1 cellular context compared by ENCODE assay signal in the genomic region with DNA sequence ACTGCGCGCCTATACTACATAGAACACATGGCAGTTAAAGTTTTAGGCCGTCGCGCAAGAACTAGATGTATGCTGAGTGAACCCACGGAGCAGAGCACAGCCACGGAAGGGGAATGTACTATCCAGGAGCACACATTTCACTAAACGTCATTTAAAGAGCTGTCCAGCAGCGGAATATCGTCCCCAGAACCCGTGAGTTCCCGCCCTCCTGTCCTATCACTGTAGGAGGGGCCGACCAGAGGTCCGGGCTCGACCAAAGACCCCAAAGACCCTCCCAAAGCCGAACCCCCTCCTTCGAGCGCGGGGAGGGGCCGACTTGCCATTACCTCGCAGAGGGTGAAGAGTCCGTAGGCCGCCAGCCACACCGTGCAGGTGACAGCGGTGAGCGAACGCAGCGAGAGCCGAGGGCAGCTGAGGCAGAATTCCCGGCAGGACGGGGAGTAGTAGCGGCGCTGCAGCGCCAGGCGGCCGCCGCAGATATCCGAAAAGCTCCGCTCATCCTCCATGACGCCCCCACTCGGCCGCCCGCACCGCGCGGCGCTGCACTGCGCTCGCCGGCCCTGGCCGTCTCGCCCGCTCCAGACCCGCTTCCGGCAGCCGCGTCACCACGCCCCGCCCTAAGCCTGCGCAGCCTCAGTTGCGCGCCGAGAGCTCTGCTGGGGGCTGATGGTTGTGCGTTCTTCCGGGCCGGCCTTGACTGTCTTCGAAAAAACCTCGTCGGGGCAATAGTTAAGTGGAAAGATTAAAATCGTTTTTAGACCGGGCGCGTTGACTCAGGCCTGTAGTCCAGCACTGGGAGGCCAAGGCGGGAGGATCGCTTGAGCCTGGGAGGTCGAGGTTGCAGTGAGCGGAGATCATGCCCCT.
TF ChIP-seq lines count a peak whose summit lies in the region.

Gene PIGH (minus strand): TSS at position 571 of the 864 bp plus-strand sequence. CDS start 65 bp downstream, at position 506.

TF ChIP-seq in K562, 482 proteins besides CTCF, POLR2A, EP300 and RAD21 (continued from another document and continues in another):
- TF ChIP-seq HNRNPH1 (optimal IDR thresholded peaks at IDR 0.05; ENCODE audit: low read depth, low read length) = no peak
- TF ChIP-seq GTF2E2 (tag; IDR thresholded peaks at IDR 0.05) = no peak
- peak; percentile 78 for TF ChIP-seq CREB1 (IDR thresholded peaks at IDR 0.05)
- TF ChIP-seq CREB1 (CRISPR knock-in tag; IDR thresholded peaks at IDR 0.05) = peak; percentile 86
- no peak for TF ChIP-seq KAT2B (IDR thresholded peaks at IDR 0.05; ENCODE audit: low read depth, low read length)
- no peak for TF ChIP-seq MEF2A (IDR thresholded peaks at IDR 0.05; ENCODE audit: control insufficient read depth, low read depth, low read length)
- TF ChIP-seq, protein P1, sequence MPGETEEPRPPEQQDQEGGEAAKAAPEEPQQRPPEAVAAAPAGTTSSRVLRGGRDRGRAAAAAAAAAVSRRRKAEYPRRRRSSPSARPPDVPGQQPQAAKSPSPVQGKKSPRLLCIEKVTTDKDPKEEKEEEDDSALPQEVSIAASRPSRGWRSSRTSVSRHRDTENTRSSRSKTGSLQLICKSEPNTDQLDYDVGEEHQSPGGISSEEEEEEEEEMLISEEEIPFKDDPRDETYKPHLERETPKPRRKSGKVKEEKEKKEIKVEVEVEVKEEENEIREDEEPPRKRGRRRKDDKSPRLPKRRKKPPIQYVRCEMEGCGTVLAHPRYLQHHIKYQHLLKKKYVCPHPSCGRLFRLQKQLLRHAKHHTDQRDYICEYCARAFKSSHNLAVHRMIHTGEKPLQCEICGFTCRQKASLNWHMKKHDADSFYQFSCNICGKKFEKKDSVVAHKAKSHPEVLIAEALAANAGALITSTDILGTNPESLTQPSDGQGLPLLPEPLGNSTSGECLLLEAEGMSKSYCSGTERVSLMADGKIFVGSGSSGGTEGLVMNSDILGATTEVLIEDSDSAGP (CRISPR knock-in tag; IDR thresholded peaks at IDR 0.05) = no peak
- TF ChIP-seq CGGBP1 (CRISPR knock-in tag; IDR thresholded peaks at IDR 0.05) = no peak
- no peak for TF ChIP-seq TCF3 (CRISPR knock-in tag; IDR thresholded peaks at IDR 0.05)
- no peak for TF ChIP-seq ZNF561 (CRISPR knock-in tag; conservative IDR thresholded peaks at IDR 0.05)
- no peak for TF ChIP-seq PHTF2 (CRISPR knock-in tag; IDR thresholded peaks at IDR 0.05)
- no peak for TF ChIP-seq ZNF354B (CRISPR knock-in tag; IDR thresholded peaks at IDR 0.05)
- no peak for TF ChIP-seq SREBF1 (IDR thresholded peaks at IDR 0.05; ENCODE audit: borderline replicate concordance, low read depth, low read length)
- TF ChIP-seq, protein P2, sequence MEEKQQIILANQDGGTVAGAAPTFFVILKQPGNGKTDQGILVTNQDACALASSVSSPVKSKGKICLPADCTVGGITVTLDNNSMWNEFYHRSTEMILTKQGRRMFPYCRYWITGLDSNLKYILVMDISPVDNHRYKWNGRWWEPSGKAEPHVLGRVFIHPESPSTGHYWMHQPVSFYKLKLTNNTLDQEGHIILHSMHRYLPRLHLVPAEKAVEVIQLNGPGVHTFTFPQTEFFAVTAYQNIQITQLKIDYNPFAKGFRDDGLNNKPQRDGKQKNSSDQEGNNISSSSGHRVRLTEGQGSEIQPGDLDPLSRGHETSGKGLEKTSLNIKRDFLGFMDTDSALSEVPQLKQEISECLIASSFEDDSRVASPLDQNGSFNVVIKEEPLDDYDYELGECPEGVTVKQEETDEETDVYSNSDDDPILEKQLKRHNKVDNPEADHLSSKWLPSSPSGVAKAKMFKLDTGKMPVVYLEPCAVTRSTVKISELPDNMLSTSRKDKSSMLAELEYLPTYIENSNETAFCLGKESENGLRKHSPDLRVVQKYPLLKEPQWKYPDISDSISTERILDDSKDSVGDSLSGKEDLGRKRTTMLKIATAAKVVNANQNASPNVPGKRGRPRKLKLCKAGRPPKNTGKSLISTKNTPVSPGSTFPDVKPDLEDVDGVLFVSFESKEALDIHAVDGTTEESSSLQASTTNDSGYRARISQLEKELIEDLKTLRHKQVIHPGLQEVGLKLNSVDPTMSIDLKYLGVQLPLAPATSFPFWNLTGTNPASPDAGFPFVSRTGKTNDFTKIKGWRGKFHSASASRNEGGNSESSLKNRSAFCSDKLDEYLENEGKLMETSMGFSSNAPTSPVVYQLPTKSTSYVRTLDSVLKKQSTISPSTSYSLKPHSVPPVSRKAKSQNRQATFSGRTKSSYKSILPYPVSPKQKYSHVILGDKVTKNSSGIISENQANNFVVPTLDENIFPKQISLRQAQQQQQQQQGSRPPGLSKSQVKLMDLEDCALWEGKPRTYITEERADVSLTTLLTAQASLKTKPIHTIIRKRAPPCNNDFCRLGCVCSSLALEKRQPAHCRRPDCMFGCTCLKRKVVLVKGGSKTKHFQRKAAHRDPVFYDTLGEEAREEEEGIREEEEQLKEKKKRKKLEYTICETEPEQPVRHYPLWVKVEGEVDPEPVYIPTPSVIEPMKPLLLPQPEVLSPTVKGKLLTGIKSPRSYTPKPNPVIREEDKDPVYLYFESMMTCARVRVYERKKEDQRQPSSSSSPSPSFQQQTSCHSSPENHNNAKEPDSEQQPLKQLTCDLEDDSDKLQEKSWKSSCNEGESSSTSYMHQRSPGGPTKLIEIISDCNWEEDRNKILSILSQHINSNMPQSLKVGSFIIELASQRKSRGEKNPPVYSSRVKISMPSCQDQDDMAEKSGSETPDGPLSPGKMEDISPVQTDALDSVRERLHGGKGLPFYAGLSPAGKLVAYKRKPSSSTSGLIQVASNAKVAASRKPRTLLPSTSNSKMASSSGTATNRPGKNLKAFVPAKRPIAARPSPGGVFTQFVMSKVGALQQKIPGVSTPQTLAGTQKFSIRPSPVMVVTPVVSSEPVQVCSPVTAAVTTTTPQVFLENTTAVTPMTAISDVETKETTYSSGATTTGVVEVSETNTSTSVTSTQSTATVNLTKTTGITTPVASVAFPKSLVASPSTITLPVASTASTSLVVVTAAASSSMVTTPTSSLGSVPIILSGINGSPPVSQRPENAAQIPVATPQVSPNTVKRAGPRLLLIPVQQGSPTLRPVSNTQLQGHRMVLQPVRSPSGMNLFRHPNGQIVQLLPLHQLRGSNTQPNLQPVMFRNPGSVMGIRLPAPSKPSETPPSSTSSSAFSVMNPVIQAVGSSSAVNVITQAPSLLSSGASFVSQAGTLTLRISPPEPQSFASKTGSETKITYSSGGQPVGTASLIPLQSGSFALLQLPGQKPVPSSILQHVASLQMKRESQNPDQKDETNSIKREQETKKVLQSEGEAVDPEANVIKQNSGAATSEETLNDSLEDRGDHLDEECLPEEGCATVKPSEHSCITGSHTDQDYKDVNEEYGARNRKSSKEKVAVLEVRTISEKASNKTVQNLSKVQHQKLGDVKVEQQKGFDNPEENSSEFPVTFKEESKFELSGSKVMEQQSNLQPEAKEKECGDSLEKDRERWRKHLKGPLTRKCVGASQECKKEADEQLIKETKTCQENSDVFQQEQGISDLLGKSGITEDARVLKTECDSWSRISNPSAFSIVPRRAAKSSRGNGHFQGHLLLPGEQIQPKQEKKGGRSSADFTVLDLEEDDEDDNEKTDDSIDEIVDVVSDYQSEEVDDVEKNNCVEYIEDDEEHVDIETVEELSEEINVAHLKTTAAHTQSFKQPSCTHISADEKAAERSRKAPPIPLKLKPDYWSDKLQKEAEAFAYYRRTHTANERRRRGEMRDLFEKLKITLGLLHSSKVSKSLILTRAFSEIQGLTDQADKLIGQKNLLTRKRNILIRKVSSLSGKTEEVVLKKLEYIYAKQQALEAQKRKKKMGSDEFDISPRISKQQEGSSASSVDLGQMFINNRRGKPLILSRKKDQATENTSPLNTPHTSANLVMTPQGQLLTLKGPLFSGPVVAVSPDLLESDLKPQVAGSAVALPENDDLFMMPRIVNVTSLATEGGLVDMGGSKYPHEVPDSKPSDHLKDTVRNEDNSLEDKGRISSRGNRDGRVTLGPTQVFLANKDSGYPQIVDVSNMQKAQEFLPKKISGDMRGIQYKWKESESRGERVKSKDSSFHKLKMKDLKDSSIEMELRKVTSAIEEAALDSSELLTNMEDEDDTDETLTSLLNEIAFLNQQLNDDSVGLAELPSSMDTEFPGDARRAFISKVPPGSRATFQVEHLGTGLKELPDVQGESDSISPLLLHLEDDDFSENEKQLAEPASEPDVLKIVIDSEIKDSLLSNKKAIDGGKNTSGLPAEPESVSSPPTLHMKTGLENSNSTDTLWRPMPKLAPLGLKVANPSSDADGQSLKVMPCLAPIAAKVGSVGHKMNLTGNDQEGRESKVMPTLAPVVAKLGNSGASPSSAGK (IDR thresholded peaks at IDR 0.05) = peak; percentile 56; the same call in 1 of the 2 replicates
- TF ChIP-seq SMARCE1 (IDR thresholded peaks at IDR 0.05) = no peak
- TF ChIP-seq POLR2H (tag; IDR thresholded peaks at IDR 0.05; ENCODE audit: low read depth) = no peak
- TF ChIP-seq CBX3 (IDR thresholded peaks at IDR 0.05; ENCODE audit: borderline replicate concordance in 1 of 2, low read length in 2 of 2) = no peak
- TF ChIP-seq NCOA1 (IDR thresholded peaks at IDR 0.05; ENCODE audit: low read depth) = no peak
- TF ChIP-seq, protein P3, sequence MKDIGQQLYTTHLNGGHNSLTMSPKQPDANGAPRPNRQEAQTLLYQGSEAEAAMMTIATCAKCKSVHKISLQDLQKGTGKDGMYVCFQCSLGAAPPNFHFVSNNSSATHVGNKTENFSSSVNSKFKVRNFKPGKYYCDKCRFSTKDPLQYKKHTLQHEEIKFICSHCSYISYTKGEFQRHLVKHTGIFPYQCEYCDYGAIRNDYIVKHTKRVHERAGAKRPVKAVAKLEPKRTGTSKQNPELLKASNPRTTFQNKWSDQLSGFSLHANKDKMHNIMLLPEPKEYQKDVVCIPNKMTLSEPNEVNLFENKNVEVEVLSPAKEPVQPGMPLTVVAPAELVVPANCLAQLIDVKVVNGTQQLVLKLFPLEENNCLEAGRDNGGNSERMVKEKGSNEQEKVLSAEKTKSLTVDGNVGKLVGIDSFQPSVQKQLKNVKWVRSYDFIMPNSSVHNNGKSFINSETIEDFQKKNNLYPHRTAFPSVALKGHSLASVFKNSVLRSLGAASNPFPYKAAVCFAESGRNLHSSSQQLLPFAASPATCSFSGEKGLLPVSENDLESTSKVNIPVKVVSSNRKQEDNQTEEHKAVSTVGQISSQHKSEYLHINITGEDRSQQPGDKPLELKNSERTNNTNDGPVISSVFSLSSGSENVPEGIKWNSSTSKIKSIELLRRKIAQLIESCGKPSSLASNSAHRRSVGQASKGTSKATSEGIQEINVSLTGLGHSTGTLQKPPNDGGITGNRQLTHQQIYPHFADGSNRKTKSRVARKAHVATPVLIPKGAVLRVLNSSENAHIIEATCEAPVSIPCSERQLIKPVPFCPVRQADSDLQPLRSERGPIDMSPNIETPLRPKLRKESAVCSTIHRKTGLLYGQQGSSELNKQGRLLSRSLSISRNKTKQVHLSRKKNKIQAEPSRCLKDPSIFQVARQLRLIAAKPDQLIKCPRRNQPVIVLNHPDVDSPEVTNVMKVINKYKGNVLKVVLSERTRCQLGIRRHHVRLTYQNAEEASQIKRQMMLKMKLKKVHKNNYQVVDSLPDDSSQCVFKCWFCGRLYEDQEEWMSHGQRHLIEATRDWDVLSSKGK (CRISPR knock-in tag; IDR thresholded peaks at IDR 0.05) = no peak
- TF ChIP-seq, protein P4, sequence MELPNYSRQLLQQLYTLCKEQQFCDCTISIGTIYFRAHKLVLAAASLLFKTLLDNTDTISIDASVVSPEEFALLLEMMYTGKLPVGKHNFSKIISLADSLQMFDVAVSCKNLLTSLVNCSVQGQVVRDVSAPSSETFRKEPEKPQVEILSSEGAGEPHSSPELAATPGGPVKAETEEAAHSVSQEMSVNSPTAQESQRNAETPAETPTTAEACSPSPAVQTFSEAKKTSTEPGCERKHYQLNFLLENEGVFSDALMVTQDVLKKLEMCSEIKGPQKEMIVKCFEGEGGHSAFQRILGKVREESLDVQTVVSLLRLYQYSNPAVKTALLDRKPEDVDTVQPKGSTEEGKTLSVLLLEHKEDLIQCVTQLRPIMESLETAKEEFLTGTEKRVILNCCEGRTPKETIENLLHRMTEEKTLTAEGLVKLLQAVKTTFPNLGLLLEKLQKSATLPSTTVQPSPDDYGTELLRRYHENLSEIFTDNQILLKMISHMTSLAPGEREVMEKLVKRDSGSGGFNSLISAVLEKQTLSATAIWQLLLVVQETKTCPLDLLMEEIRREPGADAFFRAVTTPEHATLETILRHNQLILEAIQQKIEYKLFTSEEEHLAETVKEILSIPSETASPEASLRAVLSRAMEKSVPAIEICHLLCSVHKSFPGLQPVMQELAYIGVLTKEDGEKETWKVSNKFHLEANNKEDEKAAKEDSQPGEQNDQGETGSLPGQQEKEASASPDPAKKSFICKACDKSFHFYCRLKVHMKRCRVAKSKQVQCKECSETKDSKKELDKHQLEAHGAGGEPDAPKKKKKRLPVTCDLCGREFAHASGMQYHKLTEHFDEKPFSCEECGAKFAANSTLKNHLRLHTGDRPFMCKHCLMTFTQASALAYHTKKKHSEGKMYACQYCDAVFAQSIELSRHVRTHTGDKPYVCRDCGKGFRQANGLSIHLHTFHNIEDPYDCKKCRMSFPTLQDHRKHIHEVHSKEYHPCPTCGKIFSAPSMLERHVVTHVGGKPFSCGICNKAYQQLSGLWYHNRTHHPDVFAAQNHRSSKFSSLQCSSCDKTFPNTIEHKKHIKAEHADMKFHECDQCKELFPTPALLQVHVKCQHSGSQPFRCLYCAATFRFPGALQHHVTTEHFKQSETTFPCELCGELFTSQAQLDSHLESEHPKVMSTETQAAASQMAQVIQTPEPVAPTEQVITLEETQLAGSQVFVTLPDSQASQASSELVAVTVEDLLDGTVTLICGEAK (IDR thresholded peaks at IDR 0.05) = 0 out of 2 replicates have a peak, but pooled peaks have one; percentile 39
- TF ChIP-seq, protein P4 (CRISPR knock-in tag; IDR thresholded peaks at IDR 0.05) = no peak
- no peak for TF ChIP-seq KAT8 (IDR thresholded peaks at IDR 0.05; ENCODE audit: low read depth)
- no peak for TF ChIP-seq ZNF184 (CRISPR knock-in tag; IDR thresholded peaks at IDR 0.05)
- no peak for TF ChIP-seq LEF1 (IDR thresholded peaks at IDR 0.05)
